ENCODE assay signal across 8 cellular contexts in genomic region chr11:12888525-12889158, GRCh38.
DNase-seq lines count a peak whose midpoint lies in the region; ATAC-seq, FAIRE-seq and TF ChIP-seq lines count a peak whose summit lies in the region.

No MANE protein-coding gene starts in this region.

- no peaks in the 10 kb centered on the region for H3K9me3 Mint-ChIP-seq in activated T-helper 1 cell treated with anti-CD3 and anti-CD28 coated beads, Interleukin-12 subunit alpha, Interleukin-12 subunit beta, Interleukin-2, Interleukin-4 antibody, amounts not matched to agents 30 ng/mL and 10 ng/mL and 1 ng/mL, durations not matched to agents 14 hours and 24 hours and 36 hours

- H3K4me1 ChIP-seq in KMS-11 (ENCODE audit: low read depth, poor library complexity, severe bottlenecking) (no peaks in the 10 kb centered on the region), subcutaneous abdominal adipose tissue (ENCODE audit: control insufficient read depth in 5 of 5, insufficient read depth in 5 of 5, low read length in 5 of 5) (peaks cover 0 to 43% (median 39%) of the 10 kb centered on the region in 5 donors)

- H3K9ac ChIP-seq in KMS-11 (no peak overlapping the region), subcutaneous abdominal adipose tissue (ENCODE audit: low read length in 5 of 5) (peak overlapping the region in 4 of 5 donors; percentile 11 to 67 (median 26))

- H3K36me3 ChIP-seq in KMS-11 (ENCODE audit: insufficient read depth) (no peaks in the 10 kb centered on the region), subcutaneous abdominal adipose tissue (ENCODE audit: control insufficient read depth in 5 of 5, insufficient read depth in 5 of 5, low read length in 5 of 5) (peaks cover 6 to 18% (median 15%) of the 10 kb centered on the region in 5 donors)

- no peak overlapping the region for H3K27ac Mint-ChIP-seq in activated T-helper 1 cell treated with anti-CD3 and anti-CD28 coated beads, Interleukin-12 subunit alpha, Interleukin-12 subunit beta, Interleukin-2, Interleukin-4 antibody, amounts not matched to agents 30 ng/mL and 10 ng/mL and 1 ng/mL, durations not matched to agents 14 hours and 24 hours and 36 hours

- H3K4me3 Mint-ChIP-seq in activated T-helper 1 cell treated with anti-CD3 and anti-CD28 coated beads, Interleukin-12 subunit alpha, Interleukin-12 subunit beta, Interleukin-2, Interleukin-4 antibody, amounts not matched to agents 30 ng/mL and 10 ng/mL and 1 ng/mL, durations not matched to agents 14 hours and 24 hours and 36 hours = no peak overlapping the region

- no peak overlapping the region for H3K4me2 ChIP-seq in KMS-11

- peak; percentile 65 for ATAC-seq in GM18909 (IDR thresholded peaks at IDR 0.05; ENCODE audit: poor library complexity, unreplicated experiment)

- CTCF ChIA-PET in AG04449 (lab: Yijun Ruan, JAX) = interaction anchor here (0.7 to 7.3 kb wide), 56 partner anchors 10 to 602 kb away, joined by 3 to 82 read pairs (median 4); no protein-coding TSS in a partner anchor

- TF ChIP-seq CTCF in AG04449 (IDR thresholded peaks at IDR 0.05; ENCODE audit: insufficient read depth, low read length, missing control alignments) (peak; percentile 75), KMS-11 (conservative IDR thresholded peaks at IDR 0.05; ENCODE audit: low read depth, low read length) (peak; percentile 87)

- peaks cover 12% of the 10 kb centered on the region for H3K27me3 Mint-ChIP-seq in activated T-helper 1 cell treated with anti-CD3 and anti-CD28 coated beads, Interleukin-12 subunit alpha, Interleukin-12 subunit beta, Interleukin-2, Interleukin-4 antibody, amounts not matched to agents 30 ng/mL and 10 ng/mL and 1 ng/mL, durations not matched to agents 14 hours and 24 hours and 36 hours (ENCODE audit: insufficient read depth)

- H2AFZ ChIP-seq in KMS-11 (ENCODE audit: low read depth) = no peak overlapping the region

- POLR2A ChIA-PET in AG04449 (lab: Yijun Ruan, JAX) = interaction anchor here (1.0 to 1.3 kb wide), 4 partner anchors 9 to 600 kb away, joined by 3 to 4 read pairs (median 3); no protein-coding TSS in a partner anchor

- no peaks in the 10 kb centered on the region for H3K36me3 Mint-ChIP-seq in activated T-helper 1 cell treated with anti-CD3 and anti-CD28 coated beads, Interleukin-12 subunit alpha, Interleukin-12 subunit beta, Interleukin-2, Interleukin-4 antibody, amounts not matched to agents 30 ng/mL and 10 ng/mL and 1 ng/mL, durations not matched to agents 14 hours and 24 hours and 36 hours (ENCODE audit: low read depth)

- no peaks in the 10 kb centered on the region for H3K79me2 ChIP-seq in KMS-11 (ENCODE audit: insufficient read depth, low read depth)

- H3K4me3 ChIP-seq in AG04449 (ENCODE audit: low read depth, low read length) = no peak overlapping the region
- no peak overlapping the region for H3K4me3 ChIP-seq in KMS-11 (IDR thresholded peaks at IDR 0.05; ENCODE audit: insufficient read depth, low read depth, low read length)
- H3K4me3 ChIP-seq in subcutaneous abdominal adipose tissue (ENCODE audit: low read depth in 1 of 5, low read length in 5 of 5) = no peak overlapping the region

- FAIRE-seq in RCC 7860 (lab: Jason Lieb, UNC) = peak; percentile 24

- intact Hi-C loops in activated T-helper 1 cell treated with anti-CD3 and anti-CD28 coated beads, Interleukin-12 subunit alpha, Interleukin-12 subunit beta, Interleukin-2, Interleukin-4 antibody, amounts not matched to agents 30 ng/mL and 10 ng/mL and 1 ng/mL, durations not matched to agents 14 hours and 24 hours and 36 hours (cut with micrococcal nuclease) = loop anchor here (1.0 kb wide), 2 partner anchors 289 to 557 kb away; no protein-coding TSS in a partner anchor

- H3K4me1 Mint-ChIP-seq in activated T-helper 1 cell treated with anti-CD3 and anti-CD28 coated beads, Interleukin-12 subunit alpha, Interleukin-12 subunit beta, Interleukin-2, Interleukin-4 antibody, amounts not matched to agents 30 ng/mL and 10 ng/mL and 1 ng/mL, durations not matched to agents 14 hours and 24 hours and 36 hours (ENCODE audit: low read depth) = no peaks in the 10 kb centered on the region

- no peaks in the 10 kb centered on the region for H3K27me3 ChIP-seq in KMS-11 (ENCODE audit: insufficient read depth, low read depth)
- no peaks in the 10 kb centered on the region for H3K27me3 ChIP-seq in subcutaneous abdominal adipose tissue (ENCODE audit: control insufficient read depth in 5 of 5, insufficient read depth in 4 of 5, low read length in 5 of 5)

- no peak overlapping the region for H3K27ac ChIP-seq in KMS-11
- peak overlapping the region; percentile 88 for H3K27ac ChIP-seq in subcutaneous abdominal adipose tissue (ENCODE audit: low read depth, low read length)

- peak; percentile 71 for DNase-seq in AG04449 (ENCODE audit: low read depth, low spot score)
- DNase-seq in RCC 7860 (ENCODE audit: low spot score) = peak; percentile 61
- peak; percentile 21 for DNase-seq in activated T-helper 1 cell treated with anti-CD3 and anti-CD28 coated beads, Interleukin-12 subunit alpha, Interleukin-12 subunit beta, Interleukin-2, Interleukin-4 antibody, amounts not matched to agents 30 ng/mL and 10 ng/mL and 1 ng/mL, durations not matched to agents 14 hours and 24 hours and 36 hours (ENCODE audit: low spot score)
- peak; percentile 89 for DNase-seq in fibroblast of the conjunctiva (ENCODE audit: low read depth)
- DNase-seq in nucleus accumbens (lab: John Stamatoyannopoulos, UW) = peak in 49 of 56 donors; percentile 9 to 91 (median 53)

- no peaks in the 10 kb centered on the region for H4K20me1 ChIP-seq in KMS-11 (ENCODE audit: insufficient read depth)

- H3K9me3 ChIP-seq in subcutaneous abdominal adipose tissue (ENCODE audit: control insufficient read depth in 5 of 5, low read length in 5 of 5) = no peaks in the 10 kb centered on the region

Comparison
In these comparisons a context has a peak if more than half of its experiments do, and no peak if none do; other contexts are left out.
1. DNase-seq: peak in every context shown above with its lines; median percentile 89 in fibroblast of the conjunctiva; 71 in AG04449; 61 in RCC 7860; 53 in nucleus accumbens; 21 in activated T-helper 1 cell treated with anti-CD3 and anti-CD28 coated beads, Interleukin-12 subunit alpha, Interleukin-12 subunit beta, Interleukin-2, Interleukin-4 antibody, amounts not matched to agents 30 ng/mL and 10 ng/mL and 1 ng/mL, durations not matched to agents 14 hours and 24 hours and 36 hours.